In genomic region chr15:65318870-65319356, GRCh38 we compare ENCODE assay signal across 8 cellular contexts. TPM values are rescaled to one million over a fixed set of nuclear protein-coding genes. Genes with fewer than 3 reads are reported as not detected.
A peak's percentile ranks its signal among the peaks of the same experiment; 100 is the strongest.
DNase-seq lines count a peak whose midpoint lies in the region; ATAC-seq and TF ChIP-seq lines count a peak whose summit lies in the region.

No MANE protein-coding gene starts in this region.

- intact Hi-C loops in left lung (cut with DNase I): loop anchor here in 1 of 2 donors (5.0 kb wide), 1 partner anchor 68 kb away; no protein-coding TSS in a partner anchor

- peak; percentile 44 for DNase-seq in DMS53 treated with DMSO at 0.1 percent for 48 hours (lab: John Stamatoyannopoulos, UW; ENCODE audit: unreplicated experiment)
- DNase-seq in NCI-H446 treated with DMSO at 0.1 percent for 48 hours (lab: John Stamatoyannopoulos, UW): peak; percentile 44
- DNase-seq in activated CD4-positive, alpha-beta T cell treated with anti-CD3 and anti-CD28 coated beads for 1 hour: peak; percentile 62
- peak; percentile 92 for DNase-seq in cerebellum (ENCODE audit: low spot score)
- DNase-seq in left lung: peak; percentile 79 to 88
- DNase-seq in stimulated activated CD4-positive, alpha-beta T cell treated with anti-CD3 and anti-CD28 coated beads, TNF-alpha, amount 100 ng/mL, for 24 hours (ENCODE audit: low read depth in 3 of 3): peak; percentile 54 to 76 (median 64)

- ATAC-seq in HG02884 (IDR thresholded peaks at IDR 0.05; ENCODE audit: unreplicated experiment) (peak; percentile 59), left lung (peak; percentile 100), HG03108 (IDR thresholded peaks at IDR 0.05; ENCODE audit: unreplicated experiment) (no peak)

- H3K27ac ChIP-seq in left lung: no peak overlapping the region

- peaks cover 0 to 16% of the 10 kb centered on the region in 2 donors for H3K27me3 ChIP-seq in left lung

- H3K9me3 ChIP-seq in left lung: no peaks in the 10 kb centered on the region

- peak; percentile 91 to 94 for TF ChIP-seq CTCF in left lung (IDR thresholded peaks at IDR 0.05)

- no peaks in the 10 kb centered on the region for H3K36me3 ChIP-seq in left lung

- H3K4me1 ChIP-seq in left lung: no peaks in the 10 kb centered on the region

- H3K4me3 ChIP-seq in left lung: no peak overlapping the region

RNA-seq across cellular contexts. Expression of gene RNU5B-1, which starts 14.4 kb away (rescaled TPM):
- total RNA-seq in cerebellum (not detected), left lung (10 to 100 TPM in 1 of 2 donors, not detected in 1; 26.6 TPM)

RNA-seq across cellular contexts. Expression of gene RNU5A-1, which starts 23.1 kb away (rescaled TPM):
- total RNA-seq in cerebellum (not detected), left lung (not detected)

RNA-seq across cellular contexts. Expression of gene PARP16, which starts 32.2 kb away (rescaled TPM):
- total RNA-seq in cerebellum: 8.1 TPM
- 1 to 10 TPM; 8.0 to 8.2 TPM for total RNA-seq in left lung

RNA-seq across cellular contexts. Expression of gene IGDCC3, which starts 58.9 kb away (rescaled TPM):
- total RNA-seq in cerebellum (19.8 TPM), left lung (under 1 TPM in 1 of 2 donors, not detected in 1; 0.20 TPM)
